In the genomic region with DNA sequence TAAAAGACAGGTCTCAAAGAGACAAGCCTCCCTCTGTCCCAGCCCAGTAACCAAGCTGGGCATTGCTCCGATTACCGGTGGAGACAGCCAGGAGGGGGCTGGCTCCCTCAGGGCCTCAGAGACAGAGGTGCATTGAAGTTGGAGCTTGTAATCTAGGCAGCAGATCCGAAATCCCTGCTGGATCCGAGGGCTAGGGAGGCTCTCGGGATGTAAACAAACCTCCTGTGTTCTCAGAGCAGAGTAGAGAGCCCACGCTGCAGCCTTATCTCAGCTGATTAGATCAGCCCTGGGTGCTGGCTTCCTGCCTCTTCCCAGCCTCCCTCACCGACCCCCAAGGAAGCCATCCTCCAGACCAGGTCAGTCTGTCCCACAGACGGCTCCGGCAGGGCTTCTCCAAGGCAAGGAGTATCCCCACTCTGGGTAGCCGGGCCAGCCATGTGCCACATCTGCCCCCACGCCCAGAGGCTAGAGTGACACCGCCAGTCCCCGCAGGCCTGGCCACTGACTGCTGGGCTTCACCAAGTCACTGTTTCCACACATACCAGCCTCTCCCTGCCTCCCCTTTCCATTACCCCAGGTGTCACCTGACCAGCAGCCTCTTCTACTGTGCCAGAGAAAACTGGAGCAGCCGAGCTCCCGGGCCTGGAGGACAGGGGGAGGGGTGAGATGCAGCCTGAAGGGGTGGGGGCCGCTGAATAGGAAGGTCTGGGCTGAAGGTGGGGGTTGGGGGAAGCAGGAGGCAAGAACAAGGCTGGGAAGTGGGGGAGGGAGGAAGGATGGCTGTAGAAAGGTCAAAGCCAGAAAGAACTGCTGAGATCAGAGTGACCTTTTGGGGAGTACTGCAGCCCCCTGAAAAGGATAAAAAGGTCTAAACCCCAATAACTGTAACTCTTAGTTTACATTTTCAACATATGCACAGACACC, we compare ENCODE assay signal across 8 cellular contexts. TPM values are rescaled to one million over a fixed set of nuclear protein-coding genes. Genes with fewer than 3 reads are reported as not detected.
A peak's percentile ranks its signal among the peaks of the same experiment; 100 is the strongest.
DNase-seq lines count a peak whose midpoint lies in the region; ATAC-seq, FAIRE-seq and TF ChIP-seq lines count a peak whose summit lies in the region.

No MANE protein-coding gene starts in this region.

- H3K79me2 ChIP-seq in endothelial cell of umbilical vein (ENCODE audit: control insufficient read depth, insufficient read depth, low read length), result peaks cover 81% of the 10 kb centered on the region

- peaks cover 0 to 3% of the 10 kb centered on the region in 2 experiments for H3K36me3 ChIP-seq in endothelial cell of umbilical vein (ENCODE audit: control insufficient read depth in 2 of 2, extremely low read depth in 1 of 2, insufficient read depth in 2 of 2, low read length in 2 of 2)
- H3K36me3 ChIP-seq in aorta (ENCODE audit: control insufficient read depth in 1 of 2, insufficient read depth in 2 of 2, low read length in 1 of 2), result no peaks in the 10 kb centered on the region

- no peaks in the 10 kb centered on the region for H3K27me3 ChIP-seq in endothelial cell of umbilical vein (ENCODE audit: control insufficient read depth in 2 of 2, insufficient read depth in 2 of 2, low read length in 2 of 2)
- no peaks in the 10 kb centered on the region for H3K27me3 ChIP-seq in aorta (ENCODE audit: control insufficient read depth in 1 of 2, insufficient read depth in 2 of 2, low read length in 1 of 2)

- TF ChIP-seq CTCF in endothelial cell of umbilical vein (IDR thresholded peaks at IDR 0.05; ENCODE audit: extremely low read depth in 1 of 2, insufficient read depth in 1 of 2, low read depth in 1 of 2, low read length in 2 of 2) (no peak), mesothelial cell of epicardium (IDR thresholded peaks at IDR 0.05; ENCODE audit: unreplicated experiment) (no peak)

- no peaks in the 10 kb centered on the region for H3K9me3 Mint-ChIP-seq in mesothelial cell of epicardium

- H3K4me1 ChIP-seq in endothelial cell of umbilical vein (ENCODE audit: control insufficient read depth, extremely low read depth, insufficient read depth, low read length) (peaks cover 68% of the 10 kb centered on the region), aorta (ENCODE audit: control insufficient read depth in 1 of 2, insufficient read depth in 2 of 2, low read length in 2 of 2) (peaks cover 0 to 4% of the 10 kb centered on the region in 2 donors)

- ATAC-seq in aorta (ENCODE audit: low FRiP score), result peak; percentile 82
- no peak for ATAC-seq in HG03039 (IDR thresholded peaks at IDR 0.05; ENCODE audit: unreplicated experiment)

- no peaks in the 10 kb centered on the region for H4K20me1 ChIP-seq in endothelial cell of umbilical vein (replicated peaks; ENCODE audit: control insufficient read depth, extremely low read depth, insufficient read depth, low read length)

- H3K27ac Mint-ChIP-seq in mesothelial cell of epicardium, result peak overlapping the region; percentile 97

- dilution Hi-C loops in endothelial cell of umbilical vein (cut with MboI; ENCODE audit: extremely low pct_ligation_motif_present, low sequenced_read_pairs), result no loop called here

- no peaks in the 10 kb centered on the region for H3K9me1 ChIP-seq in endothelial cell of umbilical vein (replicated peaks; ENCODE audit: control insufficient read depth, extremely low read depth, insufficient read depth, low read length)

- POLR2A ChIA-PET in endothelial cell of umbilical vein (lab: Charles Lee), result interaction anchor here (0.7 to 1.9 kb wide), 2 partner anchors 20 to 73 kb away, joined by 3 to 4 read pairs; a partner anchor contains a TSS

- no peak overlapping the region for H2AFZ ChIP-seq in endothelial cell of umbilical vein (ENCODE audit: low read depth, low read length)

- no peak for TF ChIP-seq POLR2A in endothelial cell of umbilical vein (IDR thresholded peaks at IDR 0.05; ENCODE audit: low read depth, low read length)
- no peak for TF ChIP-seq POLR2A in GM12891 (IDR thresholded peaks at IDR 0.05; ENCODE audit: low read depth, low read length)

- H3K9ac ChIP-seq in endothelial cell of umbilical vein (replicated peaks; ENCODE audit: extremely low read depth, insufficient read depth, low read length), result no peak overlapping the region

- BruUV-seq in endothelial cell of umbilical vein (replicated peaks; lab: Mats Ljungman, UMichigan), result no TSS peak

- intact Hi-C loops in endothelial cell of umbilical vein (cut with micrococcal nuclease) (loop anchor here (10.0 kb wide), 1 partner anchor 573 kb away; a partner anchor contains a TSS), aorta (cut with DNase I) (loop anchor here in 1 of 2 donors (5.0 kb wide), 1 partner anchor 440 kb away; no protein-coding TSS in a partner anchor)

- H3K4me2 ChIP-seq in endothelial cell of umbilical vein (ENCODE audit: insufficient read depth, low read length), result no peak overlapping the region

- H3K36me3 Mint-ChIP-seq in mesothelial cell of epicardium, result peaks cover 2% of the 10 kb centered on the region

- H3K9me3 ChIP-seq in endothelial cell of umbilical vein (replicated peaks; ENCODE audit: control insufficient read depth, insufficient read depth, low read length) (no peaks in the 10 kb centered on the region), aorta (ENCODE audit: control insufficient read depth, low read length) (no peaks in the 10 kb centered on the region)

- H3K4me3 ChIP-seq in endothelial cell of umbilical vein (replicated peaks in 1 of 3; ENCODE audit: insufficient read depth in 1 of 3, low read depth in 1 of 3, low read length in 3 of 3), result no peak overlapping the region
- no peak overlapping the region for H3K4me3 ChIP-seq in aorta (ENCODE audit: low read length in 2 of 2)

- H3K27ac ChIP-seq in endothelial cell of umbilical vein (ENCODE audit: insufficient read depth, low read depth, low read length) (peak overlapping the region; percentile 13), aorta (ENCODE audit: low read depth in 1 of 2, low read length in 2 of 2) (peak overlapping the region; percentile 77)

- peaks cover 89% of the 10 kb centered on the region for H3K4me1 Mint-ChIP-seq in mesothelial cell of epicardium

- H3K27me3 Mint-ChIP-seq in mesothelial cell of epicardium (ENCODE audit: low read depth), result no peaks in the 10 kb centered on the region

- no peak for FAIRE-seq in endothelial cell of umbilical vein (lab: Jason Lieb, UNC)
- no peak for FAIRE-seq in GM12891 (lab: Jason Lieb, UNC)

- WGBS in aorta, 2 donors, result 6 to 8% methylated on average over 16 of the region's 16 CpGs

- DNase-seq in COR-L47 (lab: John Stamatoyannopoulos, UW), result peak; percentile 32
- peak; percentile 75 for DNase-seq in NCI-H82 (lab: John Stamatoyannopoulos, UW)
- peak; percentile 50 for DNase-seq in endothelial cell of umbilical vein (ENCODE audit: low read depth, low spot score)
- peak in 1 of 2 experiments; percentile 59 for DNase-seq in mesothelial cell of epicardium (ENCODE audit: low spot score in 2 of 2, unreplicated experiment in 2 of 2)
- DNase-seq in aorta, result peak; percentile 78 to 91
- no peak for DNase-seq in NCI-H187 treated with DMSO at 0.1 percent for 48 hours (lab: John Stamatoyannopoulos, UW)
- DNase-seq in GM12891 (ENCODE audit: insufficient read length, low spot score), result no peak

- CTCF ChIA-PET in endothelial cell of umbilical vein (lab: Charles Lee), result interaction anchor here (1.2 to 1.6 kb wide), 6 partner anchors 11 to 95 kb away, joined by 3 to 9 read pairs (median 4); a partner anchor contains a TSS

- peak overlapping the region; percentile 52 for H3K4me3 Mint-ChIP-seq in mesothelial cell of epicardium

RNA-seq across cellular contexts. Expression of a gene that starts 6.0 kb away (rescaled TPM):
- 28.7 and 32.0 TPM in 2 replicates for total RNA-seq in endothelial cell of umbilical vein
- polyA plus RNA-seq in endothelial cell of umbilical vein, result 23.1 and 26.3 TPM in 2 replicates
- polyA plus RNA-seq in endothelial cell of umbilical vein (2011; cell fraction: cytosol; rRNA removed), result 21.9 and 24.6 TPM in 2 replicates
- polyA plus RNA-seq in endothelial cell of umbilical vein (2011; cell fraction: nucleus; rRNA removed), result 12.5 and 13.1 TPM in 2 replicates
- polyA plus RNA-seq in endothelial cell of umbilical vein (2012), result 39.6 and 39.9 TPM in 2 replicates
- 35.6 and 41.7 TPM in 2 replicates for polyA minus RNA-seq in endothelial cell of umbilical vein
- polyA minus RNA-seq in endothelial cell of umbilical vein (2011; cell fraction: cytosol; rRNA and poly(A)+ RNA removed), result 39.9 TPM
- polyA minus RNA-seq in endothelial cell of umbilical vein (2011; cell fraction: nucleus; rRNA and poly(A)+ RNA removed), result 5.9 and 7.6 TPM in 2 replicates
- 44.3 to 46.7 TPM (median 46.7 TPM) in 3 replicates for total RNA-seq in mesothelial cell of epicardium
- 100 to 1,000 TPM in 1 of 2 donors, 10 to 100 TPM in 1; 51.2 to 114 TPM for total RNA-seq in aorta
- 10 to 100 TPM; 19.2 to 50.6 TPM for polyA plus RNA-seq in aorta
- polyA plus RNA-seq in GM12891 (2012; ENCODE audit: low read depth, missing spikeins), result 2.7 TPM

RNA-seq across cellular contexts. Expression of a gene that starts 20.8 kb away (rescaled TPM):
- total RNA-seq in endothelial cell of umbilical vein, result 22.3 and 27.4 TPM in 2 replicates
- 79.6 and 91.8 TPM in 2 replicates for polyA plus RNA-seq in endothelial cell of umbilical vein
- 45.7 and 47.1 TPM in 2 replicates for polyA plus RNA-seq in endothelial cell of umbilical vein (2011; cell fraction: cytosol; rRNA removed)
- 27.8 and 30.1 TPM in 2 replicates for polyA plus RNA-seq in endothelial cell of umbilical vein (2011; cell fraction: nucleus; rRNA removed)
- 21.2 and 22.0 TPM in 2 replicates for polyA plus RNA-seq in endothelial cell of umbilical vein (2012)
- polyA minus RNA-seq in endothelial cell of umbilical vein, result 65.4 and 73.2 TPM in 2 replicates
- polyA minus RNA-seq in endothelial cell of umbilical vein (2011; cell fraction: cytosol; rRNA and poly(A)+ RNA removed), result 34.8 TPM
- polyA minus RNA-seq in endothelial cell of umbilical vein (2011; cell fraction: nucleus; rRNA and poly(A)+ RNA removed), result 34.8 and 36.4 TPM in 2 replicates
- total RNA-seq in mesothelial cell of epicardium, result 25.6 to 27.2 TPM (median 26.7 TPM) in 3 replicates
- 10 to 100 TPM; 20.3 to 25.0 TPM for total RNA-seq in aorta
- 10 to 100 TPM; 14.3 to 14.4 TPM for polyA plus RNA-seq in aorta
- 9.6 TPM for polyA plus RNA-seq in GM12891 (2012; ENCODE audit: low read depth, missing spikeins)

RNA-seq across cellular contexts. Expression of a gene that starts 34.1 kb away (rescaled TPM):
- total RNA-seq in endothelial cell of umbilical vein, result 0.14 TPM in 1 of 2 replicates, not detected in the other
- polyA plus RNA-seq in endothelial cell of umbilical vein, result 0.10 and 0.11 TPM in 2 replicates
- polyA plus RNA-seq in endothelial cell of umbilical vein (2011; cell fraction: cytosol; rRNA removed), result 0.03 TPM in 1 of 2 replicates, not detected in the other
- polyA plus RNA-seq in endothelial cell of umbilical vein (2011; cell fraction: nucleus; rRNA removed), result not detected in 2 replicates
- polyA plus RNA-seq in endothelial cell of umbilical vein (2012), result not detected in 2 replicates
- polyA minus RNA-seq in endothelial cell of umbilical vein, result 0.11 and 0.17 TPM in 2 replicates
- not detected for polyA minus RNA-seq in endothelial cell of umbilical vein (2011; cell fraction: cytosol; rRNA and poly(A)+ RNA removed)
- polyA minus RNA-seq in endothelial cell of umbilical vein (2011; cell fraction: nucleus; rRNA and poly(A)+ RNA removed), result not detected in 2 replicates
- 0.11 TPM in 1 of 3 replicates, not detected in the others for total RNA-seq in mesothelial cell of epicardium
- under 1 TPM; 0.42 to 0.69 TPM for total RNA-seq in aorta
- polyA plus RNA-seq in aorta, result under 1 TPM in 1 of 2 donors, not detected in 1; 0.18 TPM
- not detected for polyA plus RNA-seq in GM12891 (2012; ENCODE audit: low read depth, missing spikeins)

RNA-seq across cellular contexts. Expression of a gene that starts 35.6 kb away (rescaled TPM):
- total RNA-seq in endothelial cell of umbilical vein, result not detected in 2 replicates
- not detected in 2 replicates for polyA plus RNA-seq in endothelial cell of umbilical vein
- polyA plus RNA-seq in endothelial cell of umbilical vein (2011; cell fraction: cytosol; rRNA removed), result not detected in 2 replicates
- not detected in 2 replicates for polyA plus RNA-seq in endothelial cell of umbilical vein (2011; cell fraction: nucleus; rRNA removed)
- polyA plus RNA-seq in endothelial cell of umbilical vein (2012), result not detected in 2 replicates
- not detected in 2 replicates for polyA minus RNA-seq in endothelial cell of umbilical vein
- not detected for polyA minus RNA-seq in endothelial cell of umbilical vein (2011; cell fraction: cytosol; rRNA and poly(A)+ RNA removed)
- polyA minus RNA-seq in endothelial cell of umbilical vein (2011; cell fraction: nucleus; rRNA and poly(A)+ RNA removed), result not detected in 2 replicates
- not detected in 3 replicates for total RNA-seq in mesothelial cell of epicardium
- not detected for total RNA-seq in aorta
- under 1 TPM; 0.08 to 0.38 TPM for polyA plus RNA-seq in aorta
- not detected for polyA plus RNA-seq in GM12891 (2012; ENCODE audit: low read depth, missing spikeins)

RNA-seq across cellular contexts. Expression of a gene that starts 35.9 kb away (rescaled TPM):
- total RNA-seq in endothelial cell of umbilical vein, result not detected in 2 replicates
- not detected in 2 replicates for polyA plus RNA-seq in endothelial cell of umbilical vein
- polyA plus RNA-seq in endothelial cell of umbilical vein (2011; cell fraction: cytosol; rRNA removed), result not detected in 2 replicates
- not detected in 2 replicates for polyA plus RNA-seq in endothelial cell of umbilical vein (2011; cell fraction: nucleus; rRNA removed)
- 0.12 and 0.22 TPM in 2 replicates for polyA plus RNA-seq in endothelial cell of umbilical vein (2012)
- polyA minus RNA-seq in endothelial cell of umbilical vein, result not detected in 2 replicates
- not detected for polyA minus RNA-seq in endothelial cell of umbilical vein (2011; cell fraction: cytosol; rRNA and poly(A)+ RNA removed)
- not detected in 2 replicates for polyA minus RNA-seq in endothelial cell of umbilical vein (2011; cell fraction: nucleus; rRNA and poly(A)+ RNA removed)
- total RNA-seq in mesothelial cell of epicardium, result 0.47 to 0.69 TPM in 2 of 3 replicates, not detected in the other
- under 1 TPM; 0.66 to 0.91 TPM for total RNA-seq in aorta
- not detected for polyA plus RNA-seq in aorta
- polyA plus RNA-seq in GM12891 (2012; ENCODE audit: low read depth, missing spikeins), result 0.19 TPM

Comparison
In these comparisons a context has a peak if more than half of its experiments do, and no peak if none do; other contexts are left out.
1. DNase-seq: peak in COR-L47 (single experiment), NCI-H82 (single experiment), endothelial cell of umbilical vein (single experiment) and aorta (2 of 2); none in NCI-H187 treated with DMSO at 0.1 percent for 48 hours (single experiment) and GM12891 (single experiment).